Comparison of ENCODE assay signal across 10 cellular contexts in genomic region chr3:10319251-10319650, GRCh38. TPM values are rescaled to one million over a fixed set of nuclear protein-coding genes. Genes with fewer than 3 reads are reported as not detected.
DNase-seq lines count a peak whose midpoint lies in the region; ATAC-seq and TF ChIP-seq lines count a peak whose summit lies in the region.
"Had no signal": no experiment of that assay in that cellular context is flagged by ENCODE, and none has a peak within 500 bp of the region (broad histone marks: within the 10 kb centered on the region; RNA-seq: fewer than 3 reads in every experiment).

No MANE protein-coding gene starts in this region.

- H2AFZ ChIP-seq in PC-9, result no peak overlapping the region

- TSS peak; percentile 23 for BruUV-seq in PC-9 (replicated peaks; lab: Mats Ljungman, UMichigan)

- H3K27me3 ChIP-seq in DOHH2 (ENCODE audit: control insufficient read depth, low read length), result no peaks in the 10 kb centered on the region
- peaks cover 7% of the 10 kb centered on the region for H3K27me3 ChIP-seq in PC-9 (ENCODE audit: insufficient read depth, low read depth)
- H3K27me3 ChIP-seq in psoas muscle (ENCODE audit: insufficient read depth in 3 of 3, low read length in 2 of 3), result no peaks in the 10 kb centered on the region
- H3K27me3 ChIP-seq in left lung, result no peaks in the 10 kb centered on the region
- H3K27me3 ChIP-seq: heart right ventricle had no signal

- CTCF ChIA-PET in PC-9 (lab: Charles Lee), result no interaction called here

- WGBS in psoas muscle, 3 donors, result 65 to 70% (median 66%) methylated on average over 6 of the region's 6 CpGs

- H3K4me2 ChIP-seq in DOHH2 (ENCODE audit: low read length) (peak overlapping the region; percentile 95), PC-9 (peak overlapping the region; percentile 92)

- POLR2A ChIA-PET in PC-9 (lab: Charles Lee; ENCODE audit: unreplicated experiment), result no interaction called here

- 0 out of 2 replicates have a peak, but pooled peaks cover 4% of the 10 kb centered on the region for H4K20me1 ChIP-seq in DOHH2 (ENCODE audit: control insufficient read depth, insufficient read depth, low read depth, low read length)
- peaks cover 12% of the 10 kb centered on the region; the same call in 1 of the 2 replicates for H4K20me1 ChIP-seq in PC-9 (ENCODE audit: insufficient read depth)

- H3F3A ChIP-seq in DOHH2 (ENCODE audit: control insufficient read depth, insufficient read depth) (no peaks in the 10 kb centered on the region), PC-9 (ENCODE audit: insufficient read depth, low read depth) (no peaks in the 10 kb centered on the region)

- no peaks in the 10 kb centered on the region for H3K9me3 ChIP-seq in DOHH2 (ENCODE audit: control insufficient read depth, insufficient read depth, low read length)
- H3K9me3 ChIP-seq in PC-9 (ENCODE audit: insufficient read depth, low read depth), result no peaks in the 10 kb centered on the region
- H3K9me3 ChIP-seq in psoas muscle, result no peaks in the 10 kb centered on the region
- no peaks in the 10 kb centered on the region for H3K9me3 ChIP-seq in left lung
- H3K9me3 ChIP-seq: heart right ventricle had no signal

- H3K4me1 ChIP-seq in DOHH2 (ENCODE audit: control insufficient read depth, low read length) (peaks cover 10% of the 10 kb centered on the region), PC-9 (replicated peaks; ENCODE audit: insufficient read depth) (peaks cover 8% of the 10 kb centered on the region), psoas muscle (peaks cover 19% of the 10 kb centered on the region), left lung (peaks cover 7 to 30% of the 10 kb centered on the region in 2 donors)

- H3K27ac ChIP-seq in DOHH2 (ENCODE audit: low read depth, low read length) (no peak overlapping the region), PC-9 (no peak overlapping the region), psoas muscle (no peak overlapping the region), left lung (no peak overlapping the region)

- H3K4me3 ChIP-seq in DOHH2 (ENCODE audit: low read length) (peak overlapping the region; percentile 32), PC-9 (no peak overlapping the region; the same call in 1 of the 2 replicates), epithelial cell of esophagus (ENCODE audit: low read length) (peak overlapping the region; percentile 99), psoas muscle (peak overlapping the region; percentile 34), left lung (peak overlapping the region in 1 of 2 donors; percentile 84)

- intact Hi-C loops in PC-9 (cut with micrococcal nuclease; ENCODE audit: unreplicated experiment), result no loop called here
- intact Hi-C loops in psoas muscle (cut with DNase I), result no loop called here
- intact Hi-C loops in left lung (cut with DNase I), result no loop called here

- H3K9me2 ChIP-seq in DOHH2 (replicated peaks; ENCODE audit: control insufficient read depth, low read length) (no peaks in the 10 kb centered on the region), PC-9 (ENCODE audit: insufficient read depth) (no peaks in the 10 kb centered on the region)

- TF ChIP-seq CTCF in DOHH2 (IDR thresholded peaks at IDR 0.05; ENCODE audit: low read depth, low read length, poor library complexity, severe bottlenecking) (no peak), PC-9 (conservative IDR thresholded peaks at IDR 0.05) (no peak), epithelial cell of esophagus (IDR thresholded peaks at IDR 0.05; ENCODE audit: insufficient read depth, low read depth, low read length, missing control alignments) (no peak), psoas muscle (IDR thresholded peaks at IDR 0.05) (no peak), left lung (IDR thresholded peaks at IDR 0.05) (no peak)

- H3K36me3 ChIP-seq in DOHH2 (ENCODE audit: control insufficient read depth, low read length) (peaks cover 48% of the 10 kb centered on the region), PC-9 (ENCODE audit: low read depth) (peaks cover 23% of the 10 kb centered on the region), psoas muscle (ENCODE audit: insufficient read depth in 1 of 2, low read depth in 1 of 2) (peaks cover 13 to 50% of the 10 kb centered on the region in 2 donors), left lung (peaks cover 14 to 48% of the 10 kb centered on the region in 2 donors)

- DNase-seq in PC-9, result no peak
- DNase-seq in epithelial cell of esophagus (ENCODE audit: low read depth), result no peak
- DNase-seq in psoas muscle, result no peak
- DNase-seq in left lung, result no peak
- DNase-seq in midbrain (lab: John Stamatoyannopoulos, UW), result no peak
- DNase-seq in putamen (ENCODE audit: low spot score), result no peak
- DNase-seq: heart right ventricle had no signal

- ATAC-seq in psoas muscle (no peak), left lung (no peak), HG02678 (IDR thresholded peaks at IDR 0.05; ENCODE audit: unreplicated experiment) (no peak)
- ATAC-seq: heart right ventricle had no signal

- H3K79me2 ChIP-seq in DOHH2 (ENCODE audit: control insufficient read depth, low read length), result peaks cover 35% of the 10 kb centered on the region
- peaks cover 31% of the 10 kb centered on the region for H3K79me2 ChIP-seq in PC-9 (ENCODE audit: low read depth)

RNA-seq across cellular contexts. Expression of gene SEC13, which starts 1.7 kb away (rescaled TPM):
- total RNA-seq in PC-9 (2021) (113 and 121 TPM in 2 replicates), psoas muscle (10 to 100 TPM; 56.3 to 95.5 (median 83.0) TPM), left lung (100 to 1,000 TPM; 130 to 131 TPM)
- polyA plus RNA-seq in psoas muscle, result 100 to 1,000 TPM; 118 to 200 (median 181) TPM

RNA-seq across cellular contexts. Expression of gene GHRL, which starts 26.5 kb away (rescaled TPM):
- 0.48 TPM in 1 of 2 replicates, not detected in the other for total RNA-seq in PC-9 (2021)
- under 1 TPM in 1 of 4 donors, not detected in 3; 0.88 TPM for total RNA-seq in psoas muscle
- polyA plus RNA-seq in psoas muscle, result under 1 TPM in 2 of 3 donors, not detected in 1; 0.16 to 0.18 TPM
- 1 to 10 TPM in 1 of 2 donors, under 1 TPM in 1; 0.17 to 3.0 TPM for total RNA-seq in left lung
- total RNA-seq: urinary bladder had no signal
